Comparison of ENCODE assay signal across 2 cellular contexts in genomic region chr19:17556995-17557394, GRCh38.
TF ChIP-seq lines count a peak whose summit lies in the region.

No MANE protein-coding gene starts in this region.

TF ChIP-seq in SK-N-SH, 30 proteins besides CTCF, POLR2A, EP300 and RAD21 (continued from another document):
- TF ChIP-seq, protein P1, sequence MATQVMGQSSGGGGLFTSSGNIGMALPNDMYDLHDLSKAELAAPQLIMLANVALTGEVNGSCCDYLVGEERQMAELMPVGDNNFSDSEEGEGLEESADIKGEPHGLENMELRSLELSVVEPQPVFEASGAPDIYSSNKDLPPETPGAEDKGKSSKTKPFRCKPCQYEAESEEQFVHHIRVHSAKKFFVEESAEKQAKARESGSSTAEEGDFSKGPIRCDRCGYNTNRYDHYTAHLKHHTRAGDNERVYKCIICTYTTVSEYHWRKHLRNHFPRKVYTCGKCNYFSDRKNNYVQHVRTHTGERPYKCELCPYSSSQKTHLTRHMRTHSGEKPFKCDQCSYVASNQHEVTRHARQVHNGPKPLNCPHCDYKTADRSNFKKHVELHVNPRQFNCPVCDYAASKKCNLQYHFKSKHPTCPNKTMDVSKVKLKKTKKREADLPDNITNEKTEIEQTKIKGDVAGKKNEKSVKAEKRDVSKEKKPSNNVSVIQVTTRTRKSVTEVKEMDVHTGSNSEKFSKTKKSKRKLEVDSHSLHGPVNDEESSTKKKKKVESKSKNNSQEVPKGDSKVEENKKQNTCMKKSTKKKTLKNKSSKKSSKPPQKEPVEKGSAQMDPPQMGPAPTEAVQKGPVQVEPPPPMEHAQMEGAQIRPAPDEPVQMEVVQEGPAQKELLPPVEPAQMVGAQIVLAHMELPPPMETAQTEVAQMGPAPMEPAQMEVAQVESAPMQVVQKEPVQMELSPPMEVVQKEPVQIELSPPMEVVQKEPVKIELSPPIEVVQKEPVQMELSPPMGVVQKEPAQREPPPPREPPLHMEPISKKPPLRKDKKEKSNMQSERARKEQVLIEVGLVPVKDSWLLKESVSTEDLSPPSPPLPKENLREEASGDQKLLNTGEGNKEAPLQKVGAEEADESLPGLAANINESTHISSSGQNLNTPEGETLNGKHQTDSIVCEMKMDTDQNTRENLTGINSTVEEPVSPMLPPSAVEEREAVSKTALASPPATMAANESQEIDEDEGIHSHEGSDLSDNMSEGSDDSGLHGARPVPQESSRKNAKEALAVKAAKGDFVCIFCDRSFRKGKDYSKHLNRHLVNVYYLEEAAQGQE (IDR thresholded peaks at IDR 0.05; ENCODE audit: low read depth, low read length) = no peak
- no peak for TF ChIP-seq NRF1 (IDR thresholded peaks at IDR 0.05; ENCODE audit: low read depth, low read length)
- no peak for TF ChIP-seq USF2 (IDR thresholded peaks at IDR 0.05; ENCODE audit: borderline replicate concordance, low read depth, low read length)

TF ChIP-seq in SK-N-SH treated with all-trans-retinoic acid at 6 μM for 48 hours, 23 proteins besides CTCF, POLR2A, EP300 and RAD21 (continued from another document):
- TF ChIP-seq, protein P2, sequence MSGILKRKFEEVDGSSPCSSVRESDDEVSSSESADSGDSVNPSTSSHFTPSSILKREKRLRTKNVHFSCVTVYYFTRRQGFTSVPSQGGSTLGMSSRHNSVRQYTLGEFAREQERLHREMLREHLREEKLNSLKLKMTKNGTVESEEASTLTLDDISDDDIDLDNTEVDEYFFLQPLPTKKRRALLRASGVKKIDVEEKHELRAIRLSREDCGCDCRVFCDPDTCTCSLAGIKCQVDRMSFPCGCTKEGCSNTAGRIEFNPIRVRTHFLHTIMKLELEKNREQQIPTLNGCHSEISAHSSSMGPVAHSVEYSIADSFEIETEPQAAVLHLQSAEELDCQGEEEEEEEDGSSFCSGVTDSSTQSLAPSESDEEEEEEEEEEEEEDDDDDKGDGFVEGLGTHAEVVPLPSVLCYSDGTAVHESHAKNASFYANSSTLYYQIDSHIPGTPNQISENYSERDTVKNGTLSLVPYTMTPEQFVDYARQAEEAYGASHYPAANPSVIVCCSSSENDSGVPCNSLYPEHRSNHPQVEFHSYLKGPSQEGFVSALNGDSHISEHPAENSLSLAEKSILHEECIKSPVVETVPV (CRISPR knock-in tag; IDR thresholded peaks at IDR 0.05) = no peak
- no peak for TF ChIP-seq CSDC2 (CRISPR knock-in tag; IDR thresholded peaks at IDR 0.05)
- no peak for TF ChIP-seq TSHZ2 (CRISPR knock-in tag; IDR thresholded peaks at IDR 0.05)
- no peak for TF ChIP-seq CREB5 (CRISPR knock-in tag; IDR thresholded peaks at IDR 0.05; ENCODE audit: low read depth)
- no peak for TF ChIP-seq GLIS3 (CRISPR knock-in tag; IDR thresholded peaks at IDR 0.05)
- TF ChIP-seq SNAI2 (CRISPR knock-in tag; IDR thresholded peaks at IDR 0.05) = no peak
- TF ChIP-seq ZNF8 (CRISPR knock-in tag; IDR thresholded peaks at IDR 0.05) = no peak
